In the genomic region with DNA sequence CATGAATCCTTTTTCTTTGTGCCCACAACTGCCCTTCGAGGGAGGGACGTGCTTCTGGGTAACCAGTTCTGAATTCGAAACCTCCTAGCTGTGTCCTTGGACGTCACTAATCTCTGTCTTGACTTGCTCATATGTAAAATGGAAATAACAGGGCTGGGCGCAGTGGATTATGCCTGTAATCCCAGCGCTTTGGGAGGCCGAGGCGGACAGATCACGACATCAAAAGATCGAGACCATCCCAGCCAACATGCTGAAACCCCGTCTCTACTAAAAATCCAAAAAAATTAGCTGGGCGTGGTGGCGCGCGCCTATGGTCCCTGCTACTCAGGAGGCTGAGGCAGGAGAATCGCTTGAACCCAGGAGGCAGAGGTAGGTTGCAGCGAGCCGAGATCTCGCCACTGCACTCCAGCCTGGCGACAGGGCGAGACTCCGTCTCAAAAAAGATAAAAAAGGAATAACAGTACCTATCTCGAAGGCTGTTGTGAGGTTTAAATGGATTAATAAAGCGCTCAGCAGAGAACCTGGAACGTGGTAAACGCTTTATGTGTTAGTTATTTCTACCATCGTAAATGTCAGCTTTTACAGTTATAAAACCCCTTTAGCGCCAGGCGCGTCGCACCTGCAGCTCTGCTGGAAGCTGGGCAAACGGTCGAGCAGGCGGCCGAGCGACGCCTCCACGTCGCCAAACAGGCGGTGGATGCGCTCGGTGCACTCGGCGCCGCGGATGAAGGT, we compare ENCODE assay signal across 8 cellular contexts.
DNase-seq lines count a peak whose midpoint lies in the region; TF ChIP-seq lines count a peak whose summit lies in the region.

No MANE protein-coding gene starts in this region.

- H4K20me1 ChIP-seq in Loucy (ENCODE audit: insufficient read depth, low read length, poor library complexity, severe bottlenecking) = peaks cover 3% of the 10 kb centered on the region

- no peaks in the 10 kb centered on the region for H3K9me2 ChIP-seq in Loucy (replicated peaks; ENCODE audit: low read depth, low read length)

- H3K9ac ChIP-seq in Loucy (ENCODE audit: low read depth, low read length, poor library complexity, severe bottlenecking) = peak overlapping the region; percentile 88

- peaks cover 32% of the 10 kb centered on the region for H3K4me1 Mint-ChIP-seq in nephron

- H3K27ac ChIP-seq in effector memory CD4-positive, alpha-beta T cell (ENCODE audit: insufficient read depth, low read length, poor library complexity, severe bottlenecking) = peak overlapping the region; percentile 87

- no peak for TF ChIP-seq CTCF in AG09309 (IDR thresholded peaks at IDR 0.05; ENCODE audit: control insufficient read depth, insufficient read depth, low read depth, low read length, missing control alignments)
- TF ChIP-seq CTCF in Loucy (conservative IDR thresholded peaks at IDR 0.05; ENCODE audit: low read length) = no peak
- TF ChIP-seq CTCF in nephron (IDR thresholded peaks at IDR 0.05; ENCODE audit: unreplicated experiment in 3 of 3) = no peak

- H3K27me3 Mint-ChIP-seq in nephron (ENCODE audit: low read depth) = no peaks in the 10 kb centered on the region

- peaks cover 18% of the 10 kb centered on the region; the same call in 1 of the 2 replicates for H3K36me3 ChIP-seq in Loucy (ENCODE audit: insufficient read depth, low read length)
- peaks cover 30% of the 10 kb centered on the region for H3K36me3 ChIP-seq in effector memory CD4-positive, alpha-beta T cell (ENCODE audit: control insufficient read depth, insufficient read depth, low read length)

- H2AFZ ChIP-seq in Loucy (ENCODE audit: low read length) = peak overlapping the region; percentile 60

- no peaks in the 10 kb centered on the region for H3F3A ChIP-seq in Loucy (ENCODE audit: low read depth)

- peak overlapping the region; percentile 95 for H3K4me2 ChIP-seq in Loucy (ENCODE audit: low read depth, low read length, poor library complexity, severe bottlenecking)

- peaks cover 55% of the 10 kb centered on the region for H3K36me3 Mint-ChIP-seq in nephron (ENCODE audit: low read depth)

- H3K79me2 ChIP-seq in Loucy (ENCODE audit: insufficient read depth, low read length) = peaks cover 55% of the 10 kb centered on the region

- H3K4me3 Mint-ChIP-seq in nephron = peak overlapping the region; percentile 97 to 99 (median 98)

- H3K9me3 ChIP-seq in Loucy (ENCODE audit: insufficient read depth, low read depth, low read length) = no peaks in the 10 kb centered on the region
- no peaks in the 10 kb centered on the region for H3K9me3 ChIP-seq in effector memory CD4-positive, alpha-beta T cell (ENCODE audit: control insufficient read depth, low read length)

- DNase-seq in AG09309 (ENCODE audit: low read depth) = no peak
- no peak for DNase-seq in effector memory CD4-positive, alpha-beta T cell
- DNase-seq in medulla oblongata (ENCODE audit: extremely low spot score) = no peak
- no peak for DNase-seq in NCI-H187 (lab: John Stamatoyannopoulos, UW)
- DNase-seq in NCI-H526 treated with DMSO at 0.1 percent for 48 hours (lab: John Stamatoyannopoulos, UW) = no peak
- DNase-seq in DMS53 treated with DMSO at 0.1 percent for 48 hours (lab: John Stamatoyannopoulos, UW; ENCODE audit: unreplicated experiment) = no peak

- H3K27me3 ChIP-seq in Loucy (ENCODE audit: insufficient read depth, low read length, poor library complexity, severe bottlenecking) = no peaks in the 10 kb centered on the region
- H3K27me3 ChIP-seq in effector memory CD4-positive, alpha-beta T cell (replicated peaks; ENCODE audit: control insufficient read depth, insufficient read depth, low read length, poor library complexity, severe bottlenecking) = no peaks in the 10 kb centered on the region

- H3K4me1 ChIP-seq in Loucy (ENCODE audit: insufficient read depth, low read length, poor library complexity, severe bottlenecking) = peaks cover 31% of the 10 kb centered on the region
- H3K4me1 ChIP-seq in effector memory CD4-positive, alpha-beta T cell (ENCODE audit: control insufficient read depth, insufficient read depth, low read length, poor library complexity, severe bottlenecking) = peaks cover 16% of the 10 kb centered on the region

- H3K4me3 ChIP-seq in AG09309 (ENCODE audit: control insufficient read depth, low read depth, low read length) = peak overlapping the region; percentile 86
- H3K4me3 ChIP-seq in Loucy (ENCODE audit: low read length, poor library complexity, severe bottlenecking) = peak overlapping the region; percentile 83
- peak overlapping the region; percentile 94 for H3K4me3 ChIP-seq in effector memory CD4-positive, alpha-beta T cell (ENCODE audit: insufficient read depth, low read depth, low read length, poor library complexity, severe bottlenecking)

- H3K27ac Mint-ChIP-seq in nephron = peak overlapping the region; percentile 87 to 93 (median 93)

- H3K9me3 Mint-ChIP-seq in nephron = no peaks in the 10 kb centered on the region
